Comparison of ENCODE assay signal across 1 cellular context in the genomic region with DNA sequence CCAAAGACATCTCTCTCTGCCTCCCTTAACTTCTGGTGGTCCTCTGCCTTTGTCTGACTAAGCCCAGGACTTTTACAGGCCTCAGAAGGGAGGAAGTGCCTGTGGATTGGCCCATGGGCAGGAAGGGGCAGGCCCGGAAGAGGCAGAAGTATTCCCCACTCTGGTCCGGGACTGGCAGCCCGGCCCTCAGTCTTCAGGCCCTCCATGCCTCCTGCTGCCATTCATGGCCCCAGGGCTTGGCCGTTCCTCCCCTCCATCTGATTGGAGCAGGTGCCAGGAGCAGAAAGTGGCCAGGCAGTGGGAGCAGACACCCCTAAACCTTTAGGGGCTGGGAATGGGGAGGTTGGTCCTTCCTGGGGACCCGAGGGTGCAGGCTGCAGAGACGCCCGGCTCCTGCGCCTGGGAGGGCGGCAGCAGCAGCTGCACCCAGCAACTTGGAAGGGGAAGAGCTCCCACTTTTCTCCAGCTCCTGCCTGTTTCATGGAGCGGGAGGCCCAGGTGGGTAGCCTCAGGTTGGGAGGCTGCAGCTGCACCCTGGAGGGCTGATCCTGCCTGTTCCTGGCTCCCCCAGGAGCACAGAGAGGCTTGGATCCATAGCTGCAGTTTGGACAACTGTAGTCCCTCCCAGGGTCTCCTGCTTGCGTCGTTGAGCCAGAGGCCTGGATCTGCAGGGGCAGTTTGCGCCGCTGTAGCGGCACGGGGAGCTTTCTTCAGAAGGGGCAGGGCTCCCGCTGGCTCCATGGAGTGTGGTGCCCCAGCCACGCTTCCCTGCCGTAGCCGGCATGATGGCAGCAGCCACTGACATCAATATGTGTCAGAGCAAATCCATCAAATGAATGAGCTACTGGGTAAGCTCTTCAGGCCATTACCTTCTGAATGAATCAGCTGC.
TF ChIP-seq lines count a peak whose summit lies in the region.

No MANE protein-coding gene starts in this region.

TF ChIP-seq in GM23338, 12 proteins besides CTCF, POLR2A, EP300 and RAD21 (continued from another document):
- TF ChIP-seq, protein P1, sequence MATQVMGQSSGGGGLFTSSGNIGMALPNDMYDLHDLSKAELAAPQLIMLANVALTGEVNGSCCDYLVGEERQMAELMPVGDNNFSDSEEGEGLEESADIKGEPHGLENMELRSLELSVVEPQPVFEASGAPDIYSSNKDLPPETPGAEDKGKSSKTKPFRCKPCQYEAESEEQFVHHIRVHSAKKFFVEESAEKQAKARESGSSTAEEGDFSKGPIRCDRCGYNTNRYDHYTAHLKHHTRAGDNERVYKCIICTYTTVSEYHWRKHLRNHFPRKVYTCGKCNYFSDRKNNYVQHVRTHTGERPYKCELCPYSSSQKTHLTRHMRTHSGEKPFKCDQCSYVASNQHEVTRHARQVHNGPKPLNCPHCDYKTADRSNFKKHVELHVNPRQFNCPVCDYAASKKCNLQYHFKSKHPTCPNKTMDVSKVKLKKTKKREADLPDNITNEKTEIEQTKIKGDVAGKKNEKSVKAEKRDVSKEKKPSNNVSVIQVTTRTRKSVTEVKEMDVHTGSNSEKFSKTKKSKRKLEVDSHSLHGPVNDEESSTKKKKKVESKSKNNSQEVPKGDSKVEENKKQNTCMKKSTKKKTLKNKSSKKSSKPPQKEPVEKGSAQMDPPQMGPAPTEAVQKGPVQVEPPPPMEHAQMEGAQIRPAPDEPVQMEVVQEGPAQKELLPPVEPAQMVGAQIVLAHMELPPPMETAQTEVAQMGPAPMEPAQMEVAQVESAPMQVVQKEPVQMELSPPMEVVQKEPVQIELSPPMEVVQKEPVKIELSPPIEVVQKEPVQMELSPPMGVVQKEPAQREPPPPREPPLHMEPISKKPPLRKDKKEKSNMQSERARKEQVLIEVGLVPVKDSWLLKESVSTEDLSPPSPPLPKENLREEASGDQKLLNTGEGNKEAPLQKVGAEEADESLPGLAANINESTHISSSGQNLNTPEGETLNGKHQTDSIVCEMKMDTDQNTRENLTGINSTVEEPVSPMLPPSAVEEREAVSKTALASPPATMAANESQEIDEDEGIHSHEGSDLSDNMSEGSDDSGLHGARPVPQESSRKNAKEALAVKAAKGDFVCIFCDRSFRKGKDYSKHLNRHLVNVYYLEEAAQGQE (IDR thresholded peaks at IDR 0.05; ENCODE audit: unreplicated experiment), result no peak
- TF ChIP-seq, protein P2, sequence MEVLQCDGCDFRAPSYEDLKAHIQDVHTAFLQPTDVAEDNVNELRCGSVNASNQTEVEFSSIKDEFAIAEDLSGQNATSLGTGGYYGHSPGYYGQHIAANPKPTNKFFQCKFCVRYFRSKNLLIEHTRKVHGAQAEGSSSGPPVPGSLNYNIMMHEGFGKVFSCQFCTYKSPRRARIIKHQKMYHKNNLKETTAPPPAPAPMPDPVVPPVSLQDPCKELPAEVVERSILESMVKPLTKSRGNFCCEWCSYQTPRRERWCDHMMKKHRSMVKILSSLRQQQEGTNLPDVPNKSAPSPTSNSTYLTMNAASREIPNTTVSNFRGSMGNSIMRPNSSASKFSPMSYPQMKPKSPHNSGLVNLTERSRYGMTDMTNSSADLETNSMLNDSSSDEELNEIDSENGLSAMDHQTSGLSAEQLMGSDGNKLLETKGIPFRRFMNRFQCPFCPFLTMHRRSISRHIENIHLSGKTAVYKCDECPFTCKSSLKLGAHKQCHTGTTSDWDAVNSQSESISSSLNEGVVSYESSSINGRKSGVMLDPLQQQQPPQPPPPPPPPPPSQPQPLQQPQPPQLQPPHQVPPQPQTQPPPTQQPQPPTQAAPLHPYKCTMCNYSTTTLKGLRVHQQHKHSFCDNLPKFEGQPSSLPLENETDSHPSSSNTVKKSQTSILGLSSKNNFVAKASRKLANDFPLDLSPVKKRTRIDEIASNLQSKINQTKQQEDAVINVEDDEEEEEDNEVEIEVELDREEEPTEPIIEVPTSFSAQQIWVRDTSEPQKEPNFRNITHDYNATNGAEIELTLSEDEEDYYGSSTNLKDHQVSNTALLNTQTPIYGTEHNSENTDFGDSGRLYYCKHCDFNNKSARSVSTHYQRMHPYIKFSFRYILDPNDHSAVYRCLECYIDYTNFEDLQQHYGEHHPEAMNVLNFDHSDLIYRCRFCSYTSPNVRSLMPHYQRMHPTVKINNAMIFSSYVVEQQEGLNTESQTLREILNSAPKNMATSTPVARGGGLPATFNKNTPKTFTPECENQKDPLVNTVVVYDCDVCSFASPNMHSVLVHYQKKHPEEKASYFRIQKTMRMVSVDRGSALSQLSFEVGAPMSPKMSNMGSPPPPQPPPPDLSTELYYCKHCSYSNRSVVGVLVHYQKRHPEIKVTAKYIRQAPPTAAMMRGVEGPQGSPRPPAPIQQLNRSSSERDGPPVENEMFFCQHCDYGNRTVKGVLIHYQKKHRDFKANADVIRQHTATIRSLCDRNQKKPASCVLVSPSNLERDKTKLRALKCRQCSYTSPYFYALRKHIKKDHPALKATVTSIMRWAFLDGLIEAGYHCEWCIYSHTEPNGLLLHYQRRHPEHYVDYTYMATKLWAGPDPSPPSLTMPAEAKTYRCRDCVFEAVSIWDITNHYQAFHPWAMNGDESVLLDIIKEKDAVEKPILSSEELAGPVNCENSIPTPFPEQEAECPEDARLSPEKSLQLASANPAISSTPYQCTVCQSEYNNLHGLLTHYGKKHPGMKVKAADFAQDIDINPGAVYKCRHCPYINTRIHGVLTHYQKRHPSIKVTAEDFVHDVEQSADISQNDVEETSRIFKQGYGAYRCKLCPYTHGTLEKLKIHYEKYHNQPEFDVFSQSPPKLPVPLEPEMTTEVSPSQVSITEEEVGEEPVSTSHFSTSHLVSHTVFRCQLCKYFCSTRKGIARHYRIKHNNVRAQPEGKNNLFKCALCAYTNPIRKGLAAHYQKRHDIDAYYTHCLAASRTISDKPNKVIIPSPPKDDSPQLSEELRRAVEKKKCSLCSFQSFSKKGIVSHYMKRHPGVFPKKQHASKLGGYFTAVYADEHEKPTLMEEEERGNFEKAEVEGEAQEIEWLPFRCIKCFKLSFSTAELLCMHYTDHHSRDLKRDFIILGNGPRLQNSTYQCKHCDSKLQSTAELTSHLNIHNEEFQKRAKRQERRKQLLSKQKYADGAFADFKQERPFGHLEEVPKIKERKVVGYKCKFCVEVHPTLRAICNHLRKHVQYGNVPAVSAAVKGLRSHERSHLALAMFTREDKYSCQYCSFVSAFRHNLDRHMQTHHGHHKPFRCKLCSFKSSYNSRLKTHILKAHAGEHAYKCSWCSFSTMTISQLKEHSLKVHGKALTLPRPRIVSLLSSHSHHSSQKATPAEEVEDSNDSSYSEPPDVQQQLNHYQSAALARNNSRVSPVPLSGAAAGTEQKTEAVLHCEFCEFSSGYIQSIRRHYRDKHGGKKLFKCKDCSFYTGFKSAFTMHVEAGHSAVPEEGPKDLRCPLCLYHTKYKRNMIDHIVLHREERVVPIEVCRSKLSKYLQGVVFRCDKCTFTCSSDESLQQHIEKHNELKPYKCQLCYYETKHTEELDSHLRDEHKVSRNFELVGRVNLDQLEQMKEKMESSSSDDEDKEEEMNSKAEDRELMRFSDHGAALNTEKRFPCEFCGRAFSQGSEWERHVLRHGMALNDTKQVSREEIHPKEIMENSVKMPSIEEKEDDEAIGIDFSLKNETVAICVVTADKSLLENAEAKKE (CRISPR knock-in tag; IDR thresholded peaks at IDR 0.05), result no peak
